9 cellular contexts compared by ENCODE assay signal in the genomic region with DNA sequence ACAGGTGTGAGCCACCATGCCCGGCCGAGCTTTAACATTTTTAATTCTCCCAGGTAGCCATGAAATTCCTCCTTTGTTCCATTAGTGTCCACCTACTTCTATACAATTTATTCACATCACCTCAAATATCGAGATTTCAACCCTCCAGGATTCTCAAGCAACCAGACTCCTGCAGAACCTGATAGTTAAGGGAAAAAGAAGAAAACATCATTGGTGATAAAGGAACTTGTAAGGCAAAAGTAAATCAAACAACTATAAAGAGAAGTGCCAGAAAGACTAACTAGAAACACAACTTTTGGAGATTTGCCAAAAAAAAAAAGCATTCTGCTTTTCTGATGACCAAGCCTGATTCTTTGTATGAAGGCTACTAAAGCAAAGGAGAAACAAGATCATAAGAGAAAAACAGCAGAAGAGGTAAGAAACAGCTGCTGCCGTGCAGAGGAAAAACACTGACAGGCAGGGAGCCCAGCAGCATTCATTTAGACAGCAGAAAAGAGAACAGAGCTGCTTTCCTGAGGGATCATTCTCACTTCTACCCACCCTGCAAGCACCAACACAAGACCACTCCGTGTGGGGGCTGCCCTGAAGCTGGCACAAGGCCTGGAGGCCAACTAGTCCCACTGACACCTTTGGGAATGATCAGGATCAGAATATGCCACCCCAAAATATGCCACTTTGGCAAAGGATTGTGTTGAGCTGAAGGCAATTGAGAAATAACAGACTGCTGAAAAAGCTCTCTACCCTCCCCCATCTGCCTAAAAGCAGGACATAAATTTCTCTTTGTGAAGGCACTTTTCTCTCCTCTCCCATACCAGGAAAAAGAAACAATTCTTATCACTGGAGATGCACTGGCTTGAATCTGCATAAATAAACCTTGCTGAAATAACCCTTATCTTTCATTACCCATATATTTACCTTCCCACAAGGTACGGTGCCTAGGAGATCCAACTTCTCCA.
DNase-seq lines count a peak whose midpoint lies in the region; ATAC-seq and TF ChIP-seq lines count a peak whose summit lies in the region.
"Had no signal": no experiment of that assay in that cellular context is flagged by ENCODE, and none has a peak within 500 bp of the region (broad histone marks: within the 10 kb centered on the region; RNA-seq: fewer than 3 reads in every experiment).

No MANE protein-coding gene starts in this region.

- ATAC-seq in gastroesophageal sphincter (peak; percentile 72), GM19452 (IDR thresholded peaks at IDR 0.05; ENCODE audit: unreplicated experiment) (no peak), GM21528 (IDR thresholded peaks at IDR 0.05; ENCODE audit: low FRiP score, unreplicated experiment) (no peak)
- ATAC-seq in activated CD8-positive, alpha-beta T cell treated with anti-CD3 and anti-CD28 coated beads, Interleukin-2, amount 10 ng/mL, durations not matched to agents 7 days and 5 days: no peak
- ATAC-seq: activated naive CD4-positive, alpha-beta T cell treated with anti-CD3 and anti-CD28 coated beads, Interleukin-2, amount 50 U/mL, for 72 hours had no signal

- H3K27me3 Mint-ChIP-seq in activated CD8-positive, alpha-beta T cell treated with anti-CD3 and anti-CD28 coated beads, Interleukin-2, amount 10 ng/mL, durations not matched to agents 7 days and 5 days (ENCODE audit: low read depth): peaks cover 2% of the 10 kb centered on the region

- H3K27ac Mint-ChIP-seq in activated CD8-positive, alpha-beta T cell treated with anti-CD3 and anti-CD28 coated beads, Interleukin-2, amount 10 ng/mL, durations not matched to agents 7 days and 5 days: no peak overlapping the region

- no peak for TF ChIP-seq EP300 in gastroesophageal sphincter (IDR thresholded peaks at IDR 0.05)

- H3K36me3 ChIP-seq in SJCRH30 (no peaks in the 10 kb centered on the region), gastroesophageal sphincter (no peaks in the 10 kb centered on the region), parathyroid adenoma (ENCODE audit: control insufficient read depth, insufficient read depth, low read length) (no peaks in the 10 kb centered on the region)

- no peak overlapping the region for H3K4me3 ChIP-seq in SJCRH30
- peak overlapping the region in 1 of 2 donors; percentile 16 for H3K4me3 ChIP-seq in gastroesophageal sphincter
- no peak overlapping the region for H3K4me3 ChIP-seq in parathyroid adenoma (ENCODE audit: low read depth, low read length)

- no peaks in the 10 kb centered on the region for H3K9me3 Mint-ChIP-seq in activated CD8-positive, alpha-beta T cell treated with anti-CD3 and anti-CD28 coated beads, Interleukin-2, amount 10 ng/mL, durations not matched to agents 7 days and 5 days (ENCODE audit: insufficient read depth)
- H3K9me3 Mint-ChIP-seq: activated naive CD4-positive, alpha-beta T cell treated with anti-CD3 and anti-CD28 coated beads, Interleukin-2, amount 50 U/mL, for 72 hours had no signal

- peak overlapping the region; percentile 7 for H2AFZ ChIP-seq in parathyroid adenoma

- CTCF ChIA-PET in activated CD8-positive, alpha-beta T cell treated with anti-CD3 and anti-CD28 coated beads, Interleukin-2, amount 10 ng/mL, durations not matched to agents 7 days and 5 days (lab: Charles Lee): interaction anchor here (3.3 kb wide), 1 partner anchor 20 kb away, joined by 17 read pairs; no protein-coding TSS in a partner anchor

- H3K79me2 ChIP-seq in parathyroid adenoma: no peaks in the 10 kb centered on the region

- no peak overlapping the region for H3K9ac ChIP-seq in parathyroid adenoma

- H3K9me3 ChIP-seq in SJCRH30 (replicated peaks) (no peaks in the 10 kb centered on the region), gastroesophageal sphincter (no peaks in the 10 kb centered on the region), parathyroid adenoma (ENCODE audit: control insufficient read depth, low read length) (no peaks in the 10 kb centered on the region)

- 38 to 42% methylated on average over 5 of the region's 6 CpGs for WGBS in gastroesophageal sphincter (ENCODE audit: low coverage in 1 of 2), 2 donors

- no peaks in the 10 kb centered on the region for H3K4me1 Mint-ChIP-seq in activated CD8-positive, alpha-beta T cell treated with anti-CD3 and anti-CD28 coated beads, Interleukin-2, amount 10 ng/mL, durations not matched to agents 7 days and 5 days (ENCODE audit: low read depth)

- H3K4me2 ChIP-seq in parathyroid adenoma (ENCODE audit: low read length): peak overlapping the region; percentile 22

- H3K36me3 Mint-ChIP-seq in activated CD8-positive, alpha-beta T cell treated with anti-CD3 and anti-CD28 coated beads, Interleukin-2, amount 10 ng/mL, durations not matched to agents 7 days and 5 days (ENCODE audit: low read depth): no peaks in the 10 kb centered on the region
- H3K36me3 Mint-ChIP-seq: activated naive CD4-positive, alpha-beta T cell treated with anti-CD3 and anti-CD28 coated beads, Interleukin-2, amount 50 U/mL, for 72 hours had no signal

- no peak for TF ChIP-seq POLR2A in gastroesophageal sphincter (IDR thresholded peaks at IDR 0.05)

- peak; percentile 32 to 70 for DNase-seq in SJCRH30
- DNase-seq in activated CD8-positive, alpha-beta T cell treated with anti-CD3 and anti-CD28 coated beads, Interleukin-2, amount 10 ng/mL, durations not matched to agents 7 days and 5 days: no peak
- DNase-seq in amniotic stem cell (lab: John Stamatoyannopoulos, UW): no peak

- H3K4me3 Mint-ChIP-seq in activated CD8-positive, alpha-beta T cell treated with anti-CD3 and anti-CD28 coated beads, Interleukin-2, amount 10 ng/mL, durations not matched to agents 7 days and 5 days: no peak overlapping the region

- POLR2A ChIA-PET in activated CD8-positive, alpha-beta T cell treated with anti-CD3 and anti-CD28 coated beads, Interleukin-2, amount 10 ng/mL, durations not matched to agents 7 days and 5 days (lab: Charles Lee): no interaction called here

- no peak for TF ChIP-seq CTCF in C4-2B (conservative IDR thresholded peaks at IDR 0.05)
- TF ChIP-seq CTCF in gastroesophageal sphincter (IDR thresholded peaks at IDR 0.05): no peak
- no peak for TF ChIP-seq CTCF in parathyroid adenoma (IDR thresholded peaks at IDR 0.05)

- peak overlapping the region; percentile 37 for H3K27ac ChIP-seq in C4-2B
- peak overlapping the region; percentile 19; the same call in 1 of the 2 replicates for H3K27ac ChIP-seq in SJCRH30
- H3K27ac ChIP-seq in gastroesophageal sphincter: peak overlapping the region; percentile 72 to 82 (median 80)
- H3K27ac ChIP-seq in parathyroid adenoma: no peak overlapping the region

- H3K4me1 ChIP-seq in SJCRH30: peaks cover 42% of the 10 kb centered on the region
- peaks cover 6 to 38% (median 16%) of the 10 kb centered on the region in 3 donors for H3K4me1 ChIP-seq in gastroesophageal sphincter
- no peaks in the 10 kb centered on the region for H3K4me1 ChIP-seq in parathyroid adenoma

- H3K27me3 ChIP-seq in SJCRH30 (no peaks in the 10 kb centered on the region), gastroesophageal sphincter (no peaks in the 10 kb centered on the region), parathyroid adenoma (ENCODE audit: control insufficient read depth, insufficient read depth, low read length) (no peaks in the 10 kb centered on the region)

Comparison
In these comparisons a context has a peak if more than half of its experiments do, and no peak if none do; other contexts are left out.
1. DNase-seq: peak in SJCRH30 (2 of 2); none in activated CD8-positive, alpha-beta T cell treated with anti-CD3 and anti-CD28 coated beads, Interleukin-2, amount 10 ng/mL, durations not matched to agents 7 days and 5 days (single experiment) and amniotic stem cell (single experiment).